8 cellular contexts compared by ENCODE assay signal in the genomic region with DNA sequence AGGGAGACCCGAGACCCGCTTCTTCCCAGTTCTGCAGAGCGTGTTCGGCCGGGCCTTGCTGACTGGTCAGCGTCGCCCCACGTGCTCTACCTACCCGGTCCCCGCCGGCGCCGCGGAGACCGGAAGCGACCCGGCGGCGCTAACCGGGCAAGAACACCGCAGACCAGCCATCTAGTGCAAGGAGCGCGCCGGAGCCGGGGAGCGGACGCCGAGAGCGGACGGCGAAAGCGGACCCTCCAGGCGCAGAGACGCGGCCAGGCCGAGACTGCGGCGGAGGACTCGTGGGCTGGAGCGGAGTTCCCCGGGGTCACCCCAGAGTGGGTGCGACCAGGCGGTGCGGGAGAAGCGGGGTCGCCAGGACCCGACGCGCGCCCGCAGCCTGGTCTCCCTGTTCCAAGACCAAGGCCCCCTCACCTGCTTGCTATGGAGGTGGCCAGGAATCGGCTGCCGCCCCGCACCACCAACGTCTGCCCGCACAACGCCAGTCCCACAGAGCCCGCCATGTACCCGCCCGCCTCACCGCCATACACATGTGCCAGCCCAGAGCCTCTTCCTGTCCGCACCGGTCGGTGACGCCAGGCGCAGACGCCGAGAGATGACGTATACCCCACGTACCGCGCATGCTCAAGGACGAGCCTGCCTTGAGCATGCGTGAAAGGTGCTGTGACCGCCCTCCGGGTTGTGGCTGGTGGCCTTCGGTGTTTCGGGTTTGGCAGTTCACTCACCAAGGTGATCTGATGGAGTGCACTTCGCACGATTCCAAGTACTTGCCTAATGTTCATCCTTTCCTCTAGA. TPM values are rescaled to one million over a fixed set of nuclear protein-coding genes. Genes with fewer than 3 reads are reported as not detected.
DNase-seq lines count a peak whose midpoint lies in the region; ATAC-seq, FAIRE-seq and TF ChIP-seq lines count a peak whose summit lies in the region.

A gene with protein sequence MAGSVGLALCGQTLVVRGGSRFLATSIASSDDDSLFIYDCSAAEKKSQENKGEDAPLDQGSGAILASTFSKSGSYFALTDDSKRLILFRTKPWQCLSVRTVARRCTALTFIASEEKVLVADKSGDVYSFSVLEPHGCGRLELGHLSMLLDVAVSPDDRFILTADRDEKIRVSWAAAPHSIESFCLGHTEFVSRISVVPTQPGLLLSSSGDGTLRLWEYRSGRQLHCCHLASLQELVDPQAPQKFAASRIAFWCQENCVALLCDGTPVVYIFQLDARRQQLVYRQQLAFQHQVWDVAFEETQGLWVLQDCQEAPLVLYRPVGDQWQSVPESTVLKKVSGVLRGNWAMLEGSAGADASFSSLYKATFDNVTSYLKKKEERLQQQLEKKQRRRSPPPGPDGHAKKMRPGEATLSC (minus strand): TSS at position 547 of the 795 bp plus-strand sequence. CDS start 44 bp downstream, at position 503.

- TF ChIP-seq RAD21 in HepG2 (CRISPR knock-in tag; IDR thresholded peaks at IDR 0.05), result peak; percentile 55

- H2AFZ ChIP-seq in HepG2 (ENCODE audit: low read length), result no peak within 1 kb of the TSS

- CTCF ChIA-PET in CD4-positive, alpha-beta T cell (lab: Charles Lee), result interaction anchor here (2.6 kb wide), 1 partner anchor 14 kb away, joined by 8 read pairs; a partner anchor contains a TSS
- CTCF ChIA-PET in HepG2 (lab: Yijun Ruan, JAX; ENCODE audit: low intra/inter-chr PET ratio, low total read pairs), result no interaction called here

- H3K4me3 ChIP-seq in HepG2 (replicated peaks in 1 of 3; ENCODE audit: insufficient read depth in 1 of 3, low read depth in 2 of 3, low read length in 3 of 3), result peak within 1 kb of the TSS; percentile 60 to 93 (median 87)

- peaks cover 33% of the 10 kb centered on the region for H3K4me1 Mint-ChIP-seq in CD4-positive, alpha-beta T cell (ENCODE audit: low read depth)

- 3% methylated on average over 6 of the region's 80 CpGs for WGBS in HepG2 (ENCODE audit: low lambda C conversion rate)

- peaks cover 26% of the 10 kb centered on the region for H3K4me1 ChIP-seq in HepG2 (ENCODE audit: insufficient read depth, low read length)

- intact Hi-C loops in CD4-positive, alpha-beta T cell (cut with DNase I, micrococcal nuclease), result loop anchor here (1.0 to 10.0 kb wide), 4 partner anchors 14 to 1456 kb away; a partner anchor contains a TSS
- intact Hi-C loops in HepG2 (cut with micrococcal nuclease; ENCODE audit: unreplicated experiment), result loop anchor here (1.0 kb wide), 1 partner anchor 14 kb away; a partner anchor contains a TSS

- H3K36me3 ChIP-seq in HepG2 (replicated peaks in 1 of 2; ENCODE audit: control insufficient read depth in 1 of 2, insufficient read depth in 2 of 2, low read length in 2 of 2), result peaks cover 5 to 12% of the 10 kb centered on the region in 2 experiments; a peak in 3 of 5 replicates

- no peaks in the 10 kb centered on the region for H3K27me3 ChIP-seq in CD4-positive, alpha-beta T cell (ENCODE audit: control insufficient read depth, insufficient read depth, low read length)
- H3K27me3 ChIP-seq in HepG2 (ENCODE audit: control insufficient read depth in 1 of 2, insufficient read depth in 2 of 2, low read length in 2 of 2), result no peaks in the 10 kb centered on the region; a peak in 1 of 5 replicates

- TSS peak; percentile 84 for BruUV-seq in HepG2 (replicated peaks; lab: Mats Ljungman, UMichigan)

- peak within 1 kb of the TSS; percentile 97 for H3K9ac ChIP-seq in HepG2 (ENCODE audit: insufficient read depth, low read depth, low read length)

- no peaks in the 10 kb centered on the region for H3K9me3 Mint-ChIP-seq in CD4-positive, alpha-beta T cell

- H3K27me3 Mint-ChIP-seq in CD4-positive, alpha-beta T cell, result no peaks in the 10 kb centered on the region

- H3K4me3 Mint-ChIP-seq in CD4-positive, alpha-beta T cell, result peak within 1 kb of the TSS; percentile 99

- TF ChIP-seq POLR2A in HepG2 (IDR thresholded peaks at IDR 0.05; ENCODE audit: insufficient read depth in 1 of 2, low read depth in 2 of 2, low read length in 2 of 2), result peak; percentile 97 to 99

- peak within 1 kb of the TSS; percentile 89 for H3K4me2 ChIP-seq in HepG2 (ENCODE audit: low read depth, low read length)

- DNase-seq in CD4-positive, alpha-beta T cell, result peak; percentile 98 to 100 (median 98)
- DNase-seq in NCI-H82 (lab: John Stamatoyannopoulos, UW) (peak; percentile 98), dermis blood vessel endothelial cell (peak; percentile 99), HepG2 (ENCODE audit: low spot score) (peak; percentile 93)
- peak; percentile 98 to 99 for DNase-seq in activated CD4-positive, alpha-beta T cell treated with anti-CD3 and anti-CD28 coated beads, Interleukin-2, amount 50 U/mL, for 48 hours
- peak; percentile 97 to 99 for DNase-seq in stimulated activated CD4-positive, alpha-beta T cell treated with anti-CD3 and anti-CD28 coated beads, Interleukin-2, amount 100 ng/mL, for 48 hours

- no peaks in the 10 kb centered on the region for H4K20me1 ChIP-seq in HepG2 (ENCODE audit: insufficient read depth, low read length)

- H3K27ac Mint-ChIP-seq in CD4-positive, alpha-beta T cell, result peak within 1 kb of the TSS; percentile 95

- POLR2A ChIA-PET in CD4-positive, alpha-beta T cell (lab: Charles Lee), result interaction anchor here (1.0 to 3.3 kb wide), 3 partner anchors 9 to 49 kb away, joined by 4 to 39 read pairs (median 4); a partner anchor contains a TSS
- POLR2A ChIA-PET in HepG2 (lab: Yijun Ruan, JAX), result interaction anchor here (0.6 to 2.1 kb wide), 7 partner anchors 9 to 225 kb away, joined by 3 to 26 read pairs (median 4); a partner anchor contains a TSS

- no peak for TF ChIP-seq CTCF in CD4-positive, alpha-beta T cell (IDR thresholded peaks at IDR 0.05)
- TF ChIP-seq CTCF in HepG2 (CRISPR knock-in tag; IDR thresholded peaks at IDR 0.05), result peak; percentile 13; the same call in 1 of the 2 replicates

- no peak for TF ChIP-seq EP300 in HepG2 (IDR thresholded peaks at IDR 0.05; ENCODE audit: low read depth in 2 of 2, low read length in 2 of 2)
- TF ChIP-seq EP300 in HepG2 (CRISPR knock-in tag; IDR thresholded peaks at IDR 0.05; ENCODE audit: borderline replicate concordance), result no peak

- in situ Hi-C loops in HepG2 (cut with HindIII; ENCODE audit: extremely low pct_ligation_motif_present, low pct_unique_long_range_greater_than_20kb), result no loop called here

- ATAC-seq in CD4-positive, alpha-beta T cell (ENCODE audit: poor library complexity), result peak; percentile 90
- ATAC-seq in GM19452 (IDR thresholded peaks at IDR 0.05; ENCODE audit: unreplicated experiment), result peak; percentile 80
- peak; percentile 52 for ATAC-seq in HG03575 (IDR thresholded peaks at IDR 0.05; ENCODE audit: extremely low read depth, insufficient number of reproducible peaks, low FRiP score, unreplicated experiment)
- peak; percentile 97 for ATAC-seq in HepG2

- no peaks in the 10 kb centered on the region for H3K9me3 ChIP-seq in CD4-positive, alpha-beta T cell (ENCODE audit: control insufficient read depth, low read length)
- no peaks in the 10 kb centered on the region for H3K9me3 ChIP-seq in HepG2 (ENCODE audit: low read length)

- H3K27ac ChIP-seq in CD4-positive, alpha-beta T cell (ENCODE audit: low read depth, low read length), result peak within 1 kb of the TSS; percentile 80
- peak within 1 kb of the TSS; percentile 89 for H3K27ac ChIP-seq in HepG2 (ENCODE audit: extremely low read length, insufficient read depth, low read length)

- FAIRE-seq in HepG2 (lab: Jason Lieb, UNC), result peak; percentile 97

- peaks cover 38% of the 10 kb centered on the region for H3K36me3 Mint-ChIP-seq in CD4-positive, alpha-beta T cell (ENCODE audit: low read depth)

- H3K79me2 ChIP-seq in HepG2 (ENCODE audit: insufficient read depth, low read length), result peaks cover 30% of the 10 kb centered on the region

TF ChIP-seq in HepG2, 621 proteins besides CTCF, POLR2A, EP300 and RAD21 (continues in another document):
- TF ChIP-seq ELF1 (CRISPR knock-in tag; IDR thresholded peaks at IDR 0.05), result peak; percentile 92
- 0 out of 2 replicates have a peak, but pooled peaks have one; percentile 28 for TF ChIP-seq GTF3A (CRISPR knock-in tag; conservative IDR thresholded peaks at IDR 0.05)
- TF ChIP-seq WIZ (CRISPR knock-in tag; IDR thresholded peaks at IDR 0.05), result no peak; the same call in 1 of the 2 replicates
- TF ChIP-seq, protein P1, sequence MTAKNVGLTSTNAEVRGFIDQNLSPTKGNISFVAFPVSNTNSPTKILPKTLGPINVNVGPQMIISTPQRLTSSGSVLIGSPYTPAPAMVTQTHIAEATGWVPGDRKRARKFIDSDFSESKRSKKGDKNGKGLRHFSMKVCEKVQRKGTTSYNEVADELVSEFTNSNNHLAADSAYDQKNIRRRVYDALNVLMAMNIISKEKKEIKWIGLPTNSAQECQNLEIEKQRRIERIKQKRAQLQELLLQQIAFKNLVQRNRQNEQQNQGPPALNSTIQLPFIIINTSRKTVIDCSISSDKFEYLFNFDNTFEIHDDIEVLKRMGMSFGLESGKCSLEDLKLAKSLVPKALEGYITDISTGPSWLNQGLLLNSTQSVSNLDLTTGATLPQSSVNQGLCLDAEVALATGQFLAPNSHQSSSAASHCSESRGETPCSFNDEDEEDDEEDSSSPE (CRISPR knock-in tag; IDR thresholded peaks at IDR 0.05), result peak; percentile 52
- peak; percentile 55; the same call in 1 of the 2 replicates for TF ChIP-seq MED13 (CRISPR knock-in tag; IDR thresholded peaks at IDR 0.05)

RNA-seq across cellular contexts. Expression of the gene that starts here (rescaled TPM):
- total RNA-seq in CD4-positive, alpha-beta T cell, result 10 to 100 TPM; 11.3 to 12.9 TPM
- total RNA-seq in dermis blood vessel endothelial cell, result 16.3 and 21.7 TPM in 2 replicates
- total RNA-seq in HepG2 (2016; rRNA removed; fragmentation: Illumina TruSeq; extraction: Trizol), result 14.4 and 14.8 TPM in 2 replicates
- total RNA-seq in HepG2 (2016; cell fraction: cytosol; rRNA removed; fragmentation: Illumina TruSeq; extraction: Trizol; ENCODE audit: low read depth), result 5.6 and 6.6 TPM in 2 replicates
- total RNA-seq in HepG2 (2016; cell fraction: insoluble cytoplasmic fraction; rRNA removed; fragmentation: Illumina TruSeq; extraction: Trizol), result 13.1 and 14.9 TPM in 2 replicates
- 6.4 and 7.7 TPM in 2 replicates for total RNA-seq in HepG2 (2016; cell fraction: membrane; rRNA removed; fragmentation: Illumina TruSeq; extraction: Trizol)
- 19.0 and 23.6 TPM in 2 replicates for total RNA-seq in HepG2 (2016; cell fraction: nucleus; rRNA removed; fragmentation: Illumina TruSeq; extraction: Trizol)
- 10.9 and 11.3 TPM in 2 replicates for polyA plus RNA-seq in HepG2 (2011; rRNA removed)
- 9.4 and 15.2 TPM in 2 replicates for polyA plus RNA-seq in HepG2 (2011; cell fraction: cytosol; rRNA removed)
- polyA plus RNA-seq in HepG2 (2011; cell fraction: nucleus; rRNA removed), result 45.2 and 52.9 TPM in 2 replicates
- 10.2 and 10.8 TPM in 2 replicates for polyA plus RNA-seq in HepG2 (2012)
- 3.4 and 3.8 TPM in 2 replicates for polyA plus RNA-seq in HepG2 (2016; cell fraction: cytosol; fragmentation: Illumina TruSeq; extraction: Trizol; ENCODE audit: low read depth)
- 17.9 and 21.8 TPM in 2 replicates for polyA plus RNA-seq in HepG2 (2016; cell fraction: insoluble cytoplasmic fraction; fragmentation: Illumina TruSeq; extraction: Trizol; ENCODE audit: low read depth)
- polyA plus RNA-seq in HepG2 (2016; cell fraction: membrane; fragmentation: Illumina TruSeq; extraction: Trizol; ENCODE audit: low read depth), result 5.6 and 6.6 TPM in 2 replicates
- polyA plus RNA-seq in HepG2 (2016; cell fraction: nucleus; fragmentation: Illumina TruSeq; extraction: Trizol; ENCODE audit: insufficient read depth, low read depth), result 29.4 and 30.7 TPM in 2 replicates
- polyA minus RNA-seq in HepG2 (2011; rRNA and poly(A)+ RNA removed; ENCODE audit: low replicate concordance), result 35.6 and 97.8 TPM in 2 replicates
- 5.3 and 5.5 TPM in 2 replicates for polyA minus RNA-seq in HepG2 (2011; cell fraction: cytosol; rRNA and poly(A)+ RNA removed)
- 31.8 and 38.4 TPM in 2 replicates for polyA minus RNA-seq in HepG2 (2011; cell fraction: nucleus; rRNA and poly(A)+ RNA removed)

Comparison
In these comparisons a context has a peak if more than half of its experiments do, and no peak if none do; other contexts are left out.
1. Peak in every context shown above with its lines: DNase-seq, ATAC-seq, H3K4me3 ChIP-seq and H3K27ac ChIP-seq.